ENCODE assay signal across 9 cellular contexts in genomic region chr12:41663487-41664258, GRCh38.
DNase-seq lines count a peak whose midpoint lies in the region; ATAC-seq, FAIRE-seq and TF ChIP-seq lines count a peak whose summit lies in the region.
"Had no signal": no experiment of that assay in that cellular context is flagged by ENCODE, and none has a peak within 500 bp of the region (broad histone marks: within the 10 kb centered on the region; RNA-seq: fewer than 3 reads in every experiment).

No MANE protein-coding gene starts in this region.

- H3K9me3 ChIP-seq in testis (no peaks in the 10 kb centered on the region), sigmoid colon (no peaks in the 10 kb centered on the region)
- no peaks in the 10 kb centered on the region for H3K9me3 ChIP-seq in naive thymus-derived CD4-positive, alpha-beta T cell (ENCODE audit: control insufficient read depth in 2 of 3, low read length in 3 of 3)

- H3K4me3 ChIP-seq in testis (no peak overlapping the region), sigmoid colon (no peak overlapping the region)
- no peak overlapping the region for H3K4me3 ChIP-seq in naive thymus-derived CD4-positive, alpha-beta T cell (ENCODE audit: low read length)

- H3K27ac ChIP-seq in testis, result no peak overlapping the region
- no peak overlapping the region for H3K27ac ChIP-seq in sigmoid colon
- no peak overlapping the region for H3K27ac ChIP-seq in naive thymus-derived CD4-positive, alpha-beta T cell (ENCODE audit: low read depth, low read length)

- no peak for ATAC-seq in naive thymus-derived CD4-positive, alpha-beta T cell

- CTCF ChIA-PET in naive thymus-derived CD4-positive, alpha-beta T cell (lab: Charles Lee), result interaction anchor here (0.7 kb wide), 1 partner anchor 227 kb away, joined by 4 read pairs; no protein-coding TSS in a partner anchor

- H3K27ac Mint-ChIP-seq in naive thymus-derived CD4-positive, alpha-beta T cell, result no peak overlapping the region
- H3K27ac Mint-ChIP-seq: activated naive CD4-positive, alpha-beta T cell treated with anti-CD3 and anti-CD28 coated beads, Interleukin-2, amount 10 ng/mL, durations not matched to agents 7 days and 5 days had no signal

- no peak for TF ChIP-seq EP300 in sigmoid colon (IDR thresholded peaks at IDR 0.05)

- H3K4me1 ChIP-seq in testis (no peaks in the 10 kb centered on the region), sigmoid colon (no peaks in the 10 kb centered on the region)
- H3K4me1 ChIP-seq in naive thymus-derived CD4-positive, alpha-beta T cell (ENCODE audit: control insufficient read depth in 2 of 2, insufficient read depth in 2 of 2, low read length in 2 of 2), result no peaks in the 10 kb centered on the region

- H3K27me3 Mint-ChIP-seq in naive thymus-derived CD4-positive, alpha-beta T cell, result no peaks in the 10 kb centered on the region
- H3K27me3 Mint-ChIP-seq: activated naive CD4-positive, alpha-beta T cell treated with anti-CD3 and anti-CD28 coated beads, Interleukin-2, amount 10 ng/mL, durations not matched to agents 7 days and 5 days had no signal

- no peaks in the 10 kb centered on the region for H3K36me3 Mint-ChIP-seq in naive thymus-derived CD4-positive, alpha-beta T cell
- H3K36me3 Mint-ChIP-seq: activated naive CD4-positive, alpha-beta T cell treated with anti-CD3 and anti-CD28 coated beads, Interleukin-2, amount 10 ng/mL, durations not matched to agents 7 days and 5 days had no signal

- 14 to 18% methylated on average over 4 of the region's 4 CpGs for WGBS in testis, 2 donors
- WGBS in sigmoid colon, 2 donors, result 21 to 32% methylated on average over 4 of the region's 4 CpGs

- TF ChIP-seq POLR2A in testis (IDR thresholded peaks at IDR 0.05), result no peak
- no peak for TF ChIP-seq POLR2A in sigmoid colon (IDR thresholded peaks at IDR 0.05)

- peaks cover 0 to 9% (median 1%) of the 10 kb centered on the region in 11 donors for H3K9me3 Mint-ChIP-seq in naive thymus-derived CD4-positive, alpha-beta T cell
- H3K9me3 Mint-ChIP-seq: activated naive CD4-positive, alpha-beta T cell treated with anti-CD3 and anti-CD28 coated beads, Interleukin-2, amount 10 ng/mL, durations not matched to agents 7 days and 5 days had no signal

- peak in 2 of 3 experiments; percentile 29 to 60 for TF ChIP-seq CTCF in testis (IDR thresholded peaks at IDR 0.05)
- peak in 2 of 4 experiments; percentile 12 to 51 for TF ChIP-seq CTCF in sigmoid colon (IDR thresholded peaks at IDR 0.05)

- H3K27me3 ChIP-seq in testis (no peaks in the 10 kb centered on the region), sigmoid colon (no peaks in the 10 kb centered on the region)
- no peaks in the 10 kb centered on the region for H3K27me3 ChIP-seq in naive thymus-derived CD4-positive, alpha-beta T cell (ENCODE audit: control insufficient read depth in 2 of 2, insufficient read depth in 2 of 2, low read length in 2 of 2)

- H3K4me3 Mint-ChIP-seq in naive thymus-derived CD4-positive, alpha-beta T cell, result no peak overlapping the region
- H3K4me3 Mint-ChIP-seq: activated naive CD4-positive, alpha-beta T cell treated with anti-CD3 and anti-CD28 coated beads, Interleukin-2, amount 10 ng/mL, durations not matched to agents 7 days and 5 days had no signal

- no peaks in the 10 kb centered on the region for H3K36me3 ChIP-seq in testis (ENCODE audit: low read depth, missing control alignments)
- no peaks in the 10 kb centered on the region for H3K36me3 ChIP-seq in sigmoid colon
- H3K36me3 ChIP-seq in naive thymus-derived CD4-positive, alpha-beta T cell (ENCODE audit: control insufficient read depth in 2 of 3, insufficient read depth in 3 of 3, low read length in 3 of 3), result no peaks in the 10 kb centered on the region

- peak; percentile 26 to 55 for DNase-seq in NCI-H2081 (lab: John Stamatoyannopoulos, UW)
- no peak for DNase-seq in NCI-H2081 treated with DMSO at 0.1 percent for 48 hours (lab: John Stamatoyannopoulos, UW)
- DNase-seq in RCC 7860 (ENCODE audit: low spot score), result peak; percentile 8
- peak; percentile 44 for DNase-seq in glomerular endothelial cell (ENCODE audit: extremely low read depth, low read depth, low spot score)
- DNase-seq in testis, result no peak
- no peak for DNase-seq in sigmoid colon
- no peak for DNase-seq in mucosa of gallbladder (ENCODE audit: low spot score)
- no peak for DNase-seq in naive thymus-derived CD4-positive, alpha-beta T cell
- DNase-seq: activated naive CD4-positive, alpha-beta T cell treated with anti-CD3 and anti-CD28 coated beads, Interleukin-2, amount 10 ng/mL, durations not matched to agents 7 days and 5 days had no signal

- FAIRE-seq in RCC 7860 (lab: Jason Lieb, UNC), result no peak

- intact Hi-C loops in testis (cut with DNase I; ENCODE audit: low total_unique reads), result no loop called here
- intact Hi-C loops in sigmoid colon (cut with DNase I), result loop anchor here (5.0 kb wide), 1 partner anchor 716 kb away; no protein-coding TSS in a partner anchor
- intact Hi-C loops in naive thymus-derived CD4-positive, alpha-beta T cell (cut with micrococcal nuclease), result no loop called here

- H3K4me1 Mint-ChIP-seq in naive thymus-derived CD4-positive, alpha-beta T cell, result no peaks in the 10 kb centered on the region
- H3K4me1 Mint-ChIP-seq: activated naive CD4-positive, alpha-beta T cell treated with anti-CD3 and anti-CD28 coated beads, Interleukin-2, amount 10 ng/mL, durations not matched to agents 7 days and 5 days had no signal

- POLR2A ChIA-PET in naive thymus-derived CD4-positive, alpha-beta T cell (lab: Charles Lee), result no interaction called here

Comparison
In these comparisons a context has a peak if more than half of its experiments do, and no peak if none do; other contexts are left out.
1. DNase-seq: peak in NCI-H2081 (2 of 2), RCC 7860 (single experiment) and glomerular endothelial cell (single experiment); none in NCI-H2081 treated with DMSO at 0.1 percent for 48 hours (single experiment), testis (single experiment), sigmoid colon (single experiment), mucosa of gallbladder (single experiment) and naive thymus-derived CD4-positive, alpha-beta T cell (0 of 9).